In the genomic region with DNA sequence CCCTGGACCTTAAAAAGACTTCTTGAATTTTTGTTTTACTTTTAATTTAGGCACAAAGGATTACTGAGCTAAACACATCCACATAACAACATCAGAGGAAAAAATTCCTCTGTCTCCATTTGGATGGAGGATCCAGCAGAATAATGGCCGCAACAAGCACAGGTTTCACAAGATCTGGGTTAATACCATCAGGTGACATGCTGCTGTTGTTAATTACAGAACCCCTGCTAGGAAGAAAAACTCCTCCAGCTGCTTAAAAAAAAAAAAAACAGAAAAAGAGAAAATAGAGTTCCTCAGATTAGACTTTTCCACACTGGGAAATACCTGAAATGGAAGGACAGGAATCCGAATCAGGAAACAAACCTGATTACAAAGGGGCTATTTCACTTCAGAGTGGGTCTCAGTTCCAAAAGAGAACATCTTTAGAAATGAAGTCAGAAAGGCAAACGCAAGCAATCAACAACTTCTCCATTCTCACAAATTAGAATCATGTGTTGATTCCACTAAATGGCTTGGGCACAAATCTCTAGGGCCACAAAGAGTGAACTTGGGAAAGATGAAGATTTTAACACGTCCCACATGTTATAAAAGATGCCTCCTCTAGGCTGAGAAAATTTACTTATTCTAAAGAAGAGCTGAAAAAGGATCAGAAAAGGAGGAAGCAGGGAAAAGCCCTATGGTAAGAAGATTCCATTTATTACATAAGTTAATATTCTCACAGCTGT, we compare ENCODE assay signal across 1 cellular context.
TF ChIP-seq lines count a peak whose summit lies in the region.

No MANE protein-coding gene starts in this region.

TF ChIP-seq in neural cell, 6 proteins besides CTCF, POLR2A, EP300 and RAD21 (continued from another document):
- TF ChIP-seq REST (IDR thresholded peaks at IDR 0.05; ENCODE audit: borderline replicate concordance): no peak
TF ChIP-seq in neural cell: peak in this region for 0.
